In genomic region chr9:77170991-77171699, GRCh38 we compare ENCODE assay signal across 20 cellular contexts. TPM values are rescaled to one million over a fixed set of nuclear protein-coding genes. Genes with fewer than 3 reads are reported as not detected.
DNase-seq lines count a peak whose midpoint lies in the region; ATAC-seq and TF ChIP-seq lines count a peak whose summit lies in the region.
"Had no signal": no experiment of that assay in that cellular context is flagged by ENCODE, and none has a peak within 500 bp of the region (broad histone marks: within the 10 kb centered on the region; RNA-seq: fewer than 3 reads in every experiment).

No MANE protein-coding gene starts in this region.

- H3K27ac ChIP-seq in effector memory CD4-positive, alpha-beta T cell (ENCODE audit: insufficient read depth, low read length, poor library complexity, severe bottlenecking), result no peak overlapping the region
- H3K27ac ChIP-seq: dorsolateral prefrontal cortex, GM23248, thyroid gland had no signal

- H3K4me1 ChIP-seq in mucosa of descending colon (ENCODE audit: low read depth), result peaks cover 3% of the 10 kb centered on the region
- H3K4me1 ChIP-seq in effector memory CD4-positive, alpha-beta T cell (ENCODE audit: control insufficient read depth, insufficient read depth, low read length, poor library complexity, severe bottlenecking), result no peaks in the 10 kb centered on the region
- H3K4me1 ChIP-seq: thyroid gland had no signal

- intact Hi-C loops in Right ventricle myocardium superior (cut with DNase I), result no loop called here
- intact Hi-C loops in mucosa of descending colon (cut with DNase I, micrococcal nuclease), result no loop called here

- H3K4me3 ChIP-seq in mucosa of descending colon, result no peak overlapping the region
- no peak overlapping the region for H3K4me3 ChIP-seq in effector memory CD4-positive, alpha-beta T cell (ENCODE audit: insufficient read depth, low read depth, low read length, poor library complexity, severe bottlenecking)
- H3K4me3 ChIP-seq: dorsolateral prefrontal cortex, GM23248, thyroid gland had no signal

- H3K36me3 ChIP-seq in mucosa of descending colon (ENCODE audit: low read depth), result no peaks in the 10 kb centered on the region
- H3K36me3 ChIP-seq in effector memory CD4-positive, alpha-beta T cell (ENCODE audit: control insufficient read depth, insufficient read depth, low read length), result no peaks in the 10 kb centered on the region
- H3K36me3 ChIP-seq: thyroid gland had no signal

- DNase-seq in COR-L47 (lab: John Stamatoyannopoulos, UW) (peak; percentile 10), NCI-H1092 (lab: John Stamatoyannopoulos, UW) (peak; percentile 18), Right ventricle myocardium superior (peak; percentile 64), mucosa of descending colon (no peak), DMS79 treated with DMSO at 0.1 percent for 48 hours (lab: John Stamatoyannopoulos, UW) (no peak)
- no peak for DNase-seq in effector memory CD4-positive, alpha-beta T cell
- DNase-seq: activated naive CD4-positive, alpha-beta T cell; amygdala; caudate nucleus; CD8-positive, alpha-beta T cell; dorsolateral prefrontal cortex; foreskin melanocyte; GM23248; NCI-H1436 treated with DMSO at 0.1 percent for 48 hours; NCI-H446 treated with DMSO at 0.1 percent for 48 hours; stimulated activated naive B cell treated with anti-CD40 and anti-IgM and Interleukin-4, amounts not matched to agents 10 μg/mL and 1 μg/mL and 100 μg/mL, for 72 hours; T-cell; thyroid gland had no signal

- no peaks in the 10 kb centered on the region for H3K9me3 ChIP-seq in mucosa of descending colon
- H3K9me3 ChIP-seq in effector memory CD4-positive, alpha-beta T cell (ENCODE audit: control insufficient read depth, low read length), result no peaks in the 10 kb centered on the region
- H3K9me3 ChIP-seq: thyroid gland had no signal

- ATAC-seq in Right ventricle myocardium superior (ENCODE audit: poor library complexity) (peak; percentile 92), mucosa of descending colon (peak; percentile 82), GM18502 (IDR thresholded peaks at IDR 0.05; ENCODE audit: poor library complexity, unreplicated experiment) (no peak), HG02588 (IDR thresholded peaks at IDR 0.05; ENCODE audit: unreplicated experiment) (no peak)
- ATAC-seq: CD8-positive, alpha-beta T cell; T-cell had no signal

- no peak for TF ChIP-seq CTCF in mucosa of descending colon (IDR thresholded peaks at IDR 0.05)

- no peaks in the 10 kb centered on the region for H3K27me3 ChIP-seq in effector memory CD4-positive, alpha-beta T cell (replicated peaks; ENCODE audit: control insufficient read depth, insufficient read depth, low read length, poor library complexity, severe bottlenecking)
- H3K27me3 ChIP-seq: dorsolateral prefrontal cortex, thyroid gland had no signal

RNA-seq across cellular contexts. Expression of gene VPS13A, which starts 6.2 kb away (rescaled TPM):
- total RNA-seq in Right ventricle myocardium superior, result 35.0 TPM
- 10 to 100 TPM; 48.7 to 62.6 (median 49.2) TPM for total RNA-seq in mucosa of descending colon

Comparison
In these comparisons a context has a peak if more than half of its experiments do, and no peak if none do; other contexts are left out.
1. DNase-seq: peak in COR-L47 (single experiment), NCI-H1092 (single experiment) and Right ventricle myocardium superior (single experiment); none in mucosa of descending colon (0 of 3), DMS79 treated with DMSO at 0.1 percent for 48 hours (single experiment) and effector memory CD4-positive, alpha-beta T cell (0 of 3).
2. ATAC-seq: peak in Right ventricle myocardium superior (single experiment) and mucosa of descending colon (single experiment); none in GM18502 (single experiment) and HG02588 (single experiment).